10 cellular contexts compared by ENCODE assay signal in genomic region chr20:51526105-51526470, GRCh38. TPM values are rescaled to one million over a fixed set of nuclear protein-coding genes. Genes with fewer than 3 reads are reported as not detected.
DNase-seq lines count a peak whose midpoint lies in the region; ATAC-seq, FAIRE-seq and TF ChIP-seq lines count a peak whose summit lies in the region.
"Had no signal": no experiment of that assay in that cellular context is flagged by ENCODE, and none has a peak within 500 bp of the region (broad histone marks: within the 10 kb centered on the region; RNA-seq: fewer than 3 reads in every experiment).

No MANE protein-coding gene starts in this region.

- peak overlapping the region; percentile 90 for H3K27ac Mint-ChIP-seq in activated CD4-positive, alpha-beta memory T cell treated with anti-CD3 and anti-CD28 coated beads, Interleukin-2, amount 10 ng/mL, durations not matched to agents 7 days and 5 days
- peak overlapping the region; percentile 92 to 97 for H3K27ac Mint-ChIP-seq in natural killer cell treated with Interleukin-12 subunit alpha and Interleukin-12 subunit beta and Interleukin-15 and Interleukin-18, amount 100 ng/mL, for 72 hours

- ATAC-seq in HG02852 (IDR thresholded peaks at IDR 0.05; ENCODE audit: unreplicated experiment) (peak; percentile 18), HG02678 (IDR thresholded peaks at IDR 0.05; ENCODE audit: unreplicated experiment) (no peak), GM19023 (IDR thresholded peaks at IDR 0.05; ENCODE audit: unreplicated experiment) (no peak)
- no peak for ATAC-seq in natural killer cell treated with Interleukin-12 subunit alpha and Interleukin-12 subunit beta and Interleukin-15 and Interleukin-18, amount 100 ng/mL, for 72 hours

- H3K4me3 Mint-ChIP-seq in activated CD4-positive, alpha-beta memory T cell treated with anti-CD3 and anti-CD28 coated beads, Interleukin-2, amount 10 ng/mL, durations not matched to agents 7 days and 5 days: peak overlapping the region; percentile 69
- H3K4me3 Mint-ChIP-seq in natural killer cell treated with Interleukin-12 subunit alpha and Interleukin-12 subunit beta and Interleukin-15 and Interleukin-18, amount 100 ng/mL, for 72 hours: peak overlapping the region; percentile 91

- H3K36me3 Mint-ChIP-seq in activated CD4-positive, alpha-beta memory T cell treated with anti-CD3 and anti-CD28 coated beads, Interleukin-2, amount 10 ng/mL, durations not matched to agents 7 days and 5 days (ENCODE audit: low read depth): peaks cover 53% of the 10 kb centered on the region
- peaks cover 12% of the 10 kb centered on the region for H3K36me3 Mint-ChIP-seq in natural killer cell treated with Interleukin-12 subunit alpha and Interleukin-12 subunit beta and Interleukin-15 and Interleukin-18, amount 100 ng/mL, for 72 hours

- peaks cover 79% of the 10 kb centered on the region for H3K4me1 Mint-ChIP-seq in activated CD4-positive, alpha-beta memory T cell treated with anti-CD3 and anti-CD28 coated beads, Interleukin-2, amount 10 ng/mL, durations not matched to agents 7 days and 5 days
- peaks cover 77 to 81% of the 10 kb centered on the region in 2 donors for H3K4me1 Mint-ChIP-seq in natural killer cell treated with Interleukin-12 subunit alpha and Interleukin-12 subunit beta and Interleukin-15 and Interleukin-18, amount 100 ng/mL, for 72 hours (ENCODE audit: low read depth in 2 of 2)

- no peak for FAIRE-seq in D721Med (lab: Jason Lieb, UNC)

- POLR2A ChIA-PET in activated CD4-positive, alpha-beta memory T cell treated with anti-CD3 and anti-CD28 coated beads, Interleukin-2, amount 10 ng/mL, durations not matched to agents 7 days and 5 days (lab: Charles Lee): interaction anchor here (0.6 to 5.8 kb wide), 9 partner anchors 9 to 126 kb away, joined by 3 to 56 read pairs (median 9); partner anchors contain the start of gene NFATC2

- no peaks in the 10 kb centered on the region for H3K27me3 Mint-ChIP-seq in activated CD4-positive, alpha-beta memory T cell treated with anti-CD3 and anti-CD28 coated beads, Interleukin-2, amount 10 ng/mL, durations not matched to agents 7 days and 5 days
- no peaks in the 10 kb centered on the region for H3K27me3 Mint-ChIP-seq in natural killer cell treated with Interleukin-12 subunit alpha and Interleukin-12 subunit beta and Interleukin-15 and Interleukin-18, amount 100 ng/mL, for 72 hours

- DNase-seq in DMS153 (lab: John Stamatoyannopoulos, UW): peak; percentile 74
- DNase-seq in activated CD4-positive, alpha-beta memory T cell treated with anti-CD3 and anti-CD28 coated beads, Interleukin-2, amount 10 ng/mL, durations not matched to agents 7 days and 5 days: no peak
- DNase-seq in natural killer cell treated with Interleukin-12 subunit alpha and Interleukin-12 subunit beta and Interleukin-15 and Interleukin-18, amount 100 ng/mL, for 72 hours (ENCODE audit: low spot score): no peak
- no peak for DNase-seq in D721Med (ENCODE audit: insufficient read length, low spot score)
- DNase-seq: foreskin fibroblast, MM.1S, PC-9 had no signal

- no peaks in the 10 kb centered on the region for H3K9me3 Mint-ChIP-seq in activated CD4-positive, alpha-beta memory T cell treated with anti-CD3 and anti-CD28 coated beads, Interleukin-2, amount 10 ng/mL, durations not matched to agents 7 days and 5 days
- no peaks in the 10 kb centered on the region for H3K9me3 Mint-ChIP-seq in natural killer cell treated with Interleukin-12 subunit alpha and Interleukin-12 subunit beta and Interleukin-15 and Interleukin-18, amount 100 ng/mL, for 72 hours

- no peak for TF ChIP-seq CTCF in D721Med (IDR thresholded peaks at IDR 0.05; ENCODE audit: insufficient read depth, missing control alignments)

- CTCF ChIA-PET in activated CD4-positive, alpha-beta memory T cell treated with anti-CD3 and anti-CD28 coated beads, Interleukin-2, amount 10 ng/mL, durations not matched to agents 7 days and 5 days (lab: Charles Lee): interaction anchor here (0.8 to 2.7 kb wide), 3 partner anchors 12 to 92 kb away, joined by 3 to 19 read pairs (median 3); partner anchors contain the start of gene NFATC2

RNA-seq across cellular contexts. Expression of gene NFATC2, which starts 16.4 kb away (rescaled TPM):
- 10 to 100 TPM; 53.3 to 56.9 TPM for total RNA-seq in activated CD4-positive, alpha-beta memory T cell treated with anti-CD3 and anti-CD28 coated beads, Interleukin-2, amount 10 ng/mL, durations not matched to agents 7 days and 5 days
- total RNA-seq in natural killer cell treated with Interleukin-12 subunit alpha and Interleukin-12 subunit beta and Interleukin-15 and Interleukin-18, amount 100 ng/mL, for 72 hours: 10 to 100 TPM; 83.3 to 97.1 TPM
